In genomic region chr1:20589331-20590312, GRCh38 we compare ENCODE assay signal across 11 cellular contexts. TPM values are rescaled to one million over a fixed set of nuclear protein-coding genes. Genes with fewer than 3 reads are reported as not detected.
DNase-seq lines count a peak whose midpoint lies in the region; ATAC-seq and TF ChIP-seq lines count a peak whose summit lies in the region.
"Had no signal": no experiment of that assay in that cellular context is flagged by ENCODE, and none has a peak within 500 bp of the region (broad histone marks: within the 10 kb centered on the region; RNA-seq: fewer than 3 reads in every experiment).

No MANE protein-coding gene starts in this region.

- DNase-seq in AG04449 (ENCODE audit: low read depth, low spot score), result no peak
- DNase-seq in NOMO-1 (lab: John Stamatoyannopoulos, UW; ENCODE audit: unreplicated experiment in 2 of 2), result peak; percentile 23 to 46
- peak in 1 of 2 experiments; percentile 45 for DNase-seq in mesothelial cell of epicardium (ENCODE audit: low spot score in 2 of 2, unreplicated experiment in 2 of 2)
- no peak for DNase-seq in NCI-H2227 treated with DMSO at 0.1 percent for 48 hours (lab: John Stamatoyannopoulos, UW)
- DNase-seq in activated naive CD4-positive, alpha-beta T cell treated with anti-CD3 and anti-CD28 coated beads, Interleukin-2, amount 10 ng/mL, durations not matched to agents 7 days and 5 days, result no peak
- DNase-seq in NCI-H2171 (lab: John Stamatoyannopoulos, UW), result no peak
- DNase-seq: activated CD4-positive, alpha-beta T cell treated with anti-CD3 and anti-CD28 coated beads, Interleukin-2, amount 50 U/mL, for 48 hours; NCI-H146 had no signal

- H3K4me1 ChIP-seq in esophagus (ENCODE audit: control insufficient read depth in 2 of 2, insufficient read depth in 2 of 2, low read length in 1 of 2), result peaks cover 3 to 17% of the 10 kb centered on the region in 2 donors

- POLR2A ChIA-PET in AG04449 (lab: Yijun Ruan, JAX), result interaction anchor here (0.5 to 2.5 kb wide), 6 partner anchors 14 to 72 kb away, joined by 3 to 9 read pairs (median 3); no protein-coding TSS in a partner anchor

- H3K27me3 ChIP-seq in esophagus (ENCODE audit: control insufficient read depth in 1 of 2, insufficient read depth in 2 of 2, low read length in 2 of 2), result peaks cover 0 to 5% of the 10 kb centered on the region in 2 donors

- ATAC-seq in activated CD4-positive, CD25-positive, alpha-beta regulatory T cell treated with anti-CD3 and anti-CD28 coated beads, Interleukin-2, amount 50 U/mL, for 24 hours, result no peak

- H3K36me3 ChIP-seq in esophagus (ENCODE audit: control insufficient read depth in 2 of 2, insufficient read depth in 2 of 2, low read length in 1 of 2), result no peaks in the 10 kb centered on the region

- 17 to 19% methylated on average over 24 of the region's 24 CpGs for WGBS in esophagus, 2 donors

- H3K36me3 Mint-ChIP-seq in mesothelial cell of epicardium, result no peaks in the 10 kb centered on the region
- H3K36me3 Mint-ChIP-seq in activated naive CD4-positive, alpha-beta T cell treated with anti-CD3 and anti-CD28 coated beads, Interleukin-2, amount 10 ng/mL, durations not matched to agents 7 days and 5 days, result no peaks in the 10 kb centered on the region

- H3K4me3 ChIP-seq in AG04449 (ENCODE audit: low read depth, low read length), result peak overlapping the region; percentile 40
- H3K4me3 ChIP-seq in esophagus (ENCODE audit: low read depth in 1 of 2, low read length in 2 of 2), result peak overlapping the region; percentile 43 to 47

- TF ChIP-seq CTCF in AG04449 (IDR thresholded peaks at IDR 0.05; ENCODE audit: insufficient read depth, low read length, missing control alignments) (no peak), mesothelial cell of epicardium (IDR thresholded peaks at IDR 0.05; ENCODE audit: unreplicated experiment) (no peak)

- no peak overlapping the region for H3K27ac Mint-ChIP-seq in mesothelial cell of epicardium
- H3K27ac Mint-ChIP-seq in activated naive CD4-positive, alpha-beta T cell treated with anti-CD3 and anti-CD28 coated beads, Interleukin-2, amount 10 ng/mL, durations not matched to agents 7 days and 5 days, result no peak overlapping the region

- no peaks in the 10 kb centered on the region for H3K9me3 ChIP-seq in esophagus (ENCODE audit: control insufficient read depth in 2 of 2, insufficient read depth in 1 of 2, low read depth in 1 of 2, low read length in 1 of 2)

- CTCF ChIA-PET in AG04449 (lab: Yijun Ruan, JAX), result interaction anchor here (0.8 to 9.0 kb wide), 4 partner anchors 14 to 49 kb away, joined by 3 to 74 read pairs (median 3); partner anchors contain the start of gene PINK1
- CTCF ChIA-PET in activated naive CD4-positive, alpha-beta T cell treated with anti-CD3 and anti-CD28 coated beads, Interleukin-2, amount 10 ng/mL, durations not matched to agents 7 days and 5 days (lab: Charles Lee), result interaction anchor here (0.9 kb wide), 1 partner anchor 14 kb away, joined by 3 read pairs; no protein-coding TSS in a partner anchor

- H3K4me3 Mint-ChIP-seq in mesothelial cell of epicardium, result peak overlapping the region; percentile 43
- no peak overlapping the region for H3K4me3 Mint-ChIP-seq in activated naive CD4-positive, alpha-beta T cell treated with anti-CD3 and anti-CD28 coated beads, Interleukin-2, amount 10 ng/mL, durations not matched to agents 7 days and 5 days

- H3K27me3 Mint-ChIP-seq in mesothelial cell of epicardium (ENCODE audit: low read depth), result peaks cover 23% of the 10 kb centered on the region
- H3K27me3 Mint-ChIP-seq in activated naive CD4-positive, alpha-beta T cell treated with anti-CD3 and anti-CD28 coated beads, Interleukin-2, amount 10 ng/mL, durations not matched to agents 7 days and 5 days, result peaks cover 87% of the 10 kb centered on the region

- H3K9me3 Mint-ChIP-seq in mesothelial cell of epicardium, result no peaks in the 10 kb centered on the region
- H3K9me3 Mint-ChIP-seq in activated naive CD4-positive, alpha-beta T cell treated with anti-CD3 and anti-CD28 coated beads, Interleukin-2, amount 10 ng/mL, durations not matched to agents 7 days and 5 days, result no peaks in the 10 kb centered on the region

- H3K27ac ChIP-seq in esophagus (ENCODE audit: low read depth in 2 of 2, low read length in 1 of 2), result peak overlapping the region; percentile 76 to 84

- H3K4me1 Mint-ChIP-seq in mesothelial cell of epicardium, result peaks cover 22% of the 10 kb centered on the region
- peaks cover 16% of the 10 kb centered on the region for H3K4me1 Mint-ChIP-seq in activated naive CD4-positive, alpha-beta T cell treated with anti-CD3 and anti-CD28 coated beads, Interleukin-2, amount 10 ng/mL, durations not matched to agents 7 days and 5 days

RNA-seq across cellular contexts. Expression of gene CDA, which starts 0.7 kb away (rescaled TPM):
- 100 to 1,000 TPM; 107 to 110 TPM for polyA plus RNA-seq in esophagus
- total RNA-seq in mesothelial cell of epicardium, result 0.64 to 1.5 TPM (median 0.94 TPM) in 3 replicates
- total RNA-seq: frontal cortex had no signal

RNA-seq across cellular contexts. Expression of gene FAM43B, which starts 37.2 kb away (rescaled TPM):
- polyA plus RNA-seq in esophagus, result under 1 TPM; 0.04 to 0.12 TPM
- 0.59 to 0.78 TPM (median 0.74 TPM) in 3 replicates for total RNA-seq in mesothelial cell of epicardium

RNA-seq across cellular contexts. Expression of gene PINK1, which starts 43.6 kb away (rescaled TPM):
- polyA plus RNA-seq in esophagus, result 10 to 100 TPM; 52.0 to 61.2 TPM
- 37.7 to 41.3 TPM (median 38.1 TPM) in 3 replicates for total RNA-seq in mesothelial cell of epicardium

Comparison
In these comparisons a context has a peak if more than half of its experiments do, and no peak if none do; other contexts are left out.
1. DNase-seq: peak in NOMO-1 (2 of 2); none in AG04449 (single experiment), NCI-H2227 treated with DMSO at 0.1 percent for 48 hours (single experiment), activated naive CD4-positive, alpha-beta T cell treated with anti-CD3 and anti-CD28 coated beads, Interleukin-2, amount 10 ng/mL, durations not matched to agents 7 days and 5 days (single experiment) and NCI-H2171 (single experiment).